Comparison of ENCODE assay signal across 8 cellular contexts in genomic region chr12:12611512-12612306, GRCh38. TPM values are rescaled to one million over a fixed set of nuclear protein-coding genes. Genes with fewer than 3 reads are reported as not detected.
DNase-seq lines count a peak whose midpoint lies in the region; ATAC-seq lines count a peak whose summit lies in the region.

TSS of gene CREBL2 (plus strand) at chr12:12611876. CDS start at chr12:12612173, 297 bp downstream.

- peak; percentile 73 for ATAC-seq in GM19035 (IDR thresholded peaks at IDR 0.05; ENCODE audit: unreplicated experiment)
- peak; percentile 79 for ATAC-seq in HG03354 (IDR thresholded peaks at IDR 0.05; ENCODE audit: poor library complexity, severe bottlenecking, unreplicated experiment)

- peak within 1 kb of the TSS; percentile 96 for H3K27ac ChIP-seq in cingulate gyrus (ENCODE audit: low read depth, low read length)

- DNase-seq in AG20443 (ENCODE audit: low spot score): peak; percentile 92
- DNase-seq in NCI-H460 (ENCODE audit: extremely low read depth, low read depth): peak; percentile 77
- peak; percentile 82 to 83 for DNase-seq in activated CD4-positive, alpha-beta T cell treated with anti-CD3 and anti-CD28 coated beads for 4 hours
- DNase-seq in kidney glomerular epithelial cell (lab: John Stamatoyannopoulos, UW): peak; percentile 97
- peak; percentile 57 to 64 for DNase-seq in stimulated activated CD4-positive, alpha-beta T cell treated with anti-CD3 and anti-CD28 coated beads, Interleukin-1b, Interleukin-23, amount 100 ng/mL, for 1 hour (ENCODE audit: low read depth in 2 of 2)

RNA-seq across cellular contexts. Expression of gene CREBL2, which starts in this region (rescaled TPM):
- 19.3 and 21.4 TPM in 2 replicates for total RNA-seq in NCI-H460 (2014; rRNA removed; shearing (Covaris generic))
- 3.7 and 4.9 TPM in 2 replicates for polyA plus RNA-seq in NCI-H460 (2014; cell fraction: nucleus; rRNA removed)

Comparison
In these comparisons a context has a peak if more than half of its experiments do, and no peak if none do; other contexts are left out.
1. Peak in every context shown above with its lines: DNase-seq, ATAC-seq and H3K27ac ChIP-seq.